9 cellular contexts compared by ENCODE assay signal in the genomic region with DNA sequence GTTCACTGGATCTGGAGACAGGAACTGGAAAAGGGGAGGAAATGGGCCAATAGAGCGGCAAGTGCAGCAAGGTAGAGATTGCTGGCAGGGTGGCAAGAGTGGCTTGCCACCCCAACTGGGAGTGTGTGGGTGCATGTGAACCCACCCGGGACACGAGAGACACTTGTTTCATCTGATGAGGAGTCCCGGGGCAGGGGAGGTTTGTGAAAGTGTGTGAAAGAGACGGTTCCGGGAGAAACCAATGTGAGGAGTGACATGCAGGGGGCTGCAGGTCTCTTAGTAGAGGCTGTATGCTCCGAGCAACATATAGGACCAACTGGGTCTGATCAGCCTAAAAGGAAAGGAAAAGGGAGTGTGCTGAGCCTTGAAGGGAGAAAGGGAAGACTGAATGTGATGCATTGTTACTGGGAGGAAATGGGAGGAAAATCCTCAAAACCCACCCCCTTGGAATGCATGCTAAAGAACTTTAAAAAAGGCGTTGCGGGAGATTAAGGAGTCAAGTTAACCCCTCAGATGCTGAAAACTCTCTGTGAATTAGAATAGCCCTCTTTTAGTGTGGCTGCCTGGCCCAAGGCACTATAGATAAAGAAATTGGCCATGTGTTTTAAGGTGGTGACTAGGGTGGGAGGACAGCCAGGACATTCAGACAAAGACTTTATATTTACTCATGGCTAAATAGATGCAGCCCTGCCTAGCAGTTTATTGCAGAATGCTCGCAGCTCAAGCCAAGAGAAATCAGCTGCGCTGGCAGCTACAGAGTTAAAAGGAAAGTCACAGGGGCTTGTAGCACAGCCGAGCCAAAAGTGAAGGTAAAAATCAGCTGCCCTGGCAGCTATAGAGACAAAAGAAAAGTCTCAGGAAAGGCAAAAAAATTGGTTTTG. TPM values are rescaled to one million over a fixed set of nuclear protein-coding genes. Genes with fewer than 3 reads are reported as not detected.
DNase-seq lines count a peak whose midpoint lies in the region; ATAC-seq and TF ChIP-seq lines count a peak whose summit lies in the region.
"Had no signal": no experiment of that assay in that cellular context is flagged by ENCODE, and none has a peak within 500 bp of the region (broad histone marks: within the 10 kb centered on the region; RNA-seq: fewer than 3 reads in every experiment).

No MANE protein-coding gene starts in this region.

- no peak overlapping the region for H2AFZ ChIP-seq in GM23338

- DNase-seq in A673 (ENCODE audit: low spot score) (peak; percentile 52), GM23338 (ENCODE audit: low spot score) (peak; percentile 97), tibial artery (no peak), KG1 (lab: John Stamatoyannopoulos, UW) (no peak)
- DNase-seq in activated CD8-positive, alpha-beta T cell treated with anti-CD3 and anti-CD28 coated beads for 36 hours: peak; percentile 28
- no peak for DNase-seq in NK-92 treated with Interleukin-12 subunit alpha and Interleukin-12 subunit beta, amount 100 ng/mL, for 24 hours (lab: John Stamatoyannopoulos, UW)

- H3F3A ChIP-seq in GM23338 (replicated peaks; ENCODE audit: low read depth): peaks cover 20% of the 10 kb centered on the region; the same call in 1 of the 2 replicates

- peaks cover 16% of the 10 kb centered on the region for H3K4me1 Mint-ChIP-seq in GM23338
- H3K4me1 Mint-ChIP-seq in activated CD8-positive, alpha-beta T cell treated with anti-CD3 and anti-CD28 coated beads for 36 hours (ENCODE audit: low read depth): peaks cover 8% of the 10 kb centered on the region

- ATAC-seq in GM23338 (peak; percentile 92), HG02884 (IDR thresholded peaks at IDR 0.05; ENCODE audit: unreplicated experiment) (no peak)
- peak; percentile 69 for ATAC-seq in activated CD8-positive, alpha-beta T cell treated with anti-CD3 and anti-CD28 coated beads for 36 hours

- H3K27me3 Mint-ChIP-seq in GM23338 (ENCODE audit: insufficient read depth, low read depth, poor library complexity): peaks cover 1% of the 10 kb centered on the region
- H3K27me3 Mint-ChIP-seq in activated CD8-positive, alpha-beta T cell treated with anti-CD3 and anti-CD28 coated beads for 36 hours: no peaks in the 10 kb centered on the region
- H3K27me3 Mint-ChIP-seq: stimulated activated naive CD8-positive, alpha-beta T cell treated with anti-CD3 and anti-CD28 coated beads, Interleukin-15, Interleukin-2, amounts not matched to agents 100 ng/mL and 50 ng/mL, for 24 hours had no signal

- H3K4me2 ChIP-seq in GM23338: peak overlapping the region; percentile 76

- POLR2A ChIA-PET in A673 (lab: Charles Lee; ENCODE audit: low non-redundant PET): no interaction called here
- POLR2A ChIA-PET in activated CD8-positive, alpha-beta T cell treated with anti-CD3 and anti-CD28 coated beads for 36 hours (lab: Charles Lee): interaction anchor here (1.1 to 1.2 kb wide), 3 partner anchors 10 to 31 kb away, joined by 3 to 4 read pairs (median 3); no protein-coding TSS in a partner anchor

- H3K4me3 ChIP-seq in A673 (ENCODE audit: low read depth, low read length, poor library complexity, severe bottlenecking) (peak overlapping the region; percentile 40), GM23338 (peak overlapping the region; percentile 43), iPS-20b (ENCODE audit: low read length) (peak overlapping the region; percentile 66), tibial artery (peak overlapping the region; percentile 54 to 59)

- no peaks in the 10 kb centered on the region for H3K79me2 ChIP-seq in GM23338 (replicated peaks; ENCODE audit: insufficient read depth)

- BruUV-seq in A673 (replicated peaks; lab: Mats Ljungman, UMichigan): no TSS peak

- no peaks in the 10 kb centered on the region for H4K20me1 ChIP-seq in GM23338 (replicated peaks; ENCODE audit: insufficient read depth)

- H3K9me3 Mint-ChIP-seq in GM23338: peaks cover 3% of the 10 kb centered on the region; the same call in 2 of the 3 replicates
- H3K9me3 Mint-ChIP-seq in activated CD8-positive, alpha-beta T cell treated with anti-CD3 and anti-CD28 coated beads for 36 hours: no peaks in the 10 kb centered on the region
- H3K9me3 Mint-ChIP-seq: stimulated activated naive CD8-positive, alpha-beta T cell treated with anti-CD3 and anti-CD28 coated beads, Interleukin-15, Interleukin-2, amounts not matched to agents 100 ng/mL and 50 ng/mL, for 24 hours had no signal

- no peak overlapping the region for H3K27ac Mint-ChIP-seq in GM23338
- no peak overlapping the region for H3K27ac Mint-ChIP-seq in activated CD8-positive, alpha-beta T cell treated with anti-CD3 and anti-CD28 coated beads for 36 hours
- H3K27ac Mint-ChIP-seq: stimulated activated naive CD8-positive, alpha-beta T cell treated with anti-CD3 and anti-CD28 coated beads, Interleukin-15, Interleukin-2, amounts not matched to agents 100 ng/mL and 50 ng/mL, for 24 hours had no signal

- intact Hi-C loops in A673 (cut with micrococcal nuclease; ENCODE audit: unreplicated experiment): no loop called here
- intact Hi-C loops in activated CD8-positive, alpha-beta T cell treated with anti-CD3 and anti-CD28 coated beads for 36 hours (cut with micrococcal nuclease): no loop called here
- intact Hi-C loops in tibial artery (cut with DNase I; ENCODE audit: low total_unique reads): no loop called here

- H3K27ac ChIP-seq in A673 (ENCODE audit: low read depth, low read length, poor library complexity, severe bottlenecking) (peak overlapping the region; percentile 31), GM23338 (ENCODE audit: low read depth) (peak overlapping the region; percentile 96), iPS-20b (ENCODE audit: low read length) (peak overlapping the region; percentile 93), tibial artery (peak overlapping the region; percentile 13 to 26)

- H3K9ac ChIP-seq in iPS-20b (ENCODE audit: low read depth, low read length): peak overlapping the region; percentile 85

- no peak overlapping the region for H3K4me3 Mint-ChIP-seq in GM23338
- no peak overlapping the region for H3K4me3 Mint-ChIP-seq in activated CD8-positive, alpha-beta T cell treated with anti-CD3 and anti-CD28 coated beads for 36 hours
- H3K4me3 Mint-ChIP-seq: stimulated activated naive CD8-positive, alpha-beta T cell treated with anti-CD3 and anti-CD28 coated beads, Interleukin-15, Interleukin-2, amounts not matched to agents 100 ng/mL and 50 ng/mL, for 24 hours had no signal

- H3K36me3 Mint-ChIP-seq in GM23338 (ENCODE audit: low read depth): peaks cover 7% of the 10 kb centered on the region; the same call in 2 of the 3 replicates
- no peaks in the 10 kb centered on the region for H3K36me3 Mint-ChIP-seq in activated CD8-positive, alpha-beta T cell treated with anti-CD3 and anti-CD28 coated beads for 36 hours (ENCODE audit: low read depth)

- TF ChIP-seq CTCF in A673 (conservative IDR thresholded peaks at IDR 0.05; ENCODE audit: low read depth, low read length) (no peak), GM23338 (conservative IDR thresholded peaks at IDR 0.05; ENCODE audit: low read depth in 2 of 2) (no peak), tibial artery (IDR thresholded peaks at IDR 0.05) (no peak)
- TF ChIP-seq CTCF in activated CD8-positive, alpha-beta T cell treated with anti-CD3 and anti-CD28 coated beads for 36 hours (IDR thresholded peaks at IDR 0.05): no peak

- CTCF ChIA-PET in A673 (lab: Charles Lee): no interaction called here
- CTCF ChIA-PET in activated CD8-positive, alpha-beta T cell treated with anti-CD3 and anti-CD28 coated beads for 36 hours (lab: Charles Lee): interaction anchor here (0.7 to 5.8 kb wide), 9 partner anchors 10 to 228 kb away, joined by 3 to 66 read pairs (median 6); a partner anchor contains a TSS

- H3K9me3 ChIP-seq in A673 (ENCODE audit: low read depth, low read length, poor library complexity, severe bottlenecking) (no peaks in the 10 kb centered on the region), iPS-20b (ENCODE audit: insufficient read depth, low read depth, low read length) (peaks cover 9% of the 10 kb centered on the region; the same call in 1 of the 2 replicates), tibial artery (no peaks in the 10 kb centered on the region)

- no peaks in the 10 kb centered on the region for H3K9me2 ChIP-seq in GM23338 (ENCODE audit: insufficient read depth)

- H3K36me3 ChIP-seq in A673 (ENCODE audit: insufficient read depth, low read length, poor library complexity, severe bottlenecking) (no peaks in the 10 kb centered on the region), GM23338 (ENCODE audit: insufficient read depth) (no peaks in the 10 kb centered on the region), iPS-20b (ENCODE audit: insufficient read depth, low read depth, low read length) (no peaks in the 10 kb centered on the region), tibial artery (no peaks in the 10 kb centered on the region)

- H3K4me1 ChIP-seq in A673 (ENCODE audit: insufficient read depth, low read length, poor library complexity, severe bottlenecking): peaks cover 21% of the 10 kb centered on the region
- peaks cover 36% of the 10 kb centered on the region for H3K4me1 ChIP-seq in GM23338 (ENCODE audit: insufficient read depth)
- H3K4me1 ChIP-seq in iPS-20b (ENCODE audit: insufficient read depth, low read length): peaks cover 28% of the 10 kb centered on the region
- H3K4me1 ChIP-seq in tibial artery: peaks cover 0 to 18% (median 6%) of the 10 kb centered on the region in 4 donors

- H3K27me3 ChIP-seq in A673 (replicated peaks; ENCODE audit: insufficient read depth, low read depth, low read length, poor library complexity) (no peaks in the 10 kb centered on the region), GM23338 (ENCODE audit: insufficient read depth) (no peaks in the 10 kb centered on the region), iPS-20b (ENCODE audit: insufficient read depth, low read length) (no peaks in the 10 kb centered on the region), tibial artery (no peaks in the 10 kb centered on the region)

RNA-seq across cellular contexts. Expression of a gene that starts 9.1 kb away (rescaled TPM):
- not detected in 2 replicates for total RNA-seq in A673 (2021)
- total RNA-seq in GM23338 (2014; rRNA removed; shearing (Covaris generic)): 0.97 and 1.7 TPM in 2 replicates
- polyA plus RNA-seq in GM23338 (2016; fragmentation: Nextera tagmentation; extraction: Ambion mirVana): 0.66 and 1.8 TPM in 2 replicates
- not detected for total RNA-seq in activated CD8-positive, alpha-beta T cell treated with anti-CD3 and anti-CD28 coated beads for 36 hours

RNA-seq across cellular contexts. Expression of a gene that starts 29.8 kb away (rescaled TPM):
- not detected in 2 replicates for total RNA-seq in A673 (2021)
- total RNA-seq in GM23338 (2014; rRNA removed; shearing (Covaris generic)): 49.3 and 51.9 TPM in 2 replicates
- 56.5 and 65.0 TPM in 2 replicates for polyA plus RNA-seq in GM23338 (2016; fragmentation: Nextera tagmentation; extraction: Ambion mirVana)
- 10 to 100 TPM; 15.7 to 16.7 TPM for total RNA-seq in activated CD8-positive, alpha-beta T cell treated with anti-CD3 and anti-CD28 coated beads for 36 hours

Comparison
In these comparisons a context has a peak if more than half of its experiments do, and no peak if none do; other contexts are left out.
1. DNase-seq: peak in A673 (single experiment), GM23338 (single experiment) and activated CD8-positive, alpha-beta T cell treated with anti-CD3 and anti-CD28 coated beads for 36 hours (single experiment); none in tibial artery (0 of 2), KG1 (single experiment) and NK-92 treated with Interleukin-12 subunit alpha and Interleukin-12 subunit beta, amount 100 ng/mL, for 24 hours (single experiment).
2. H3K27ac ChIP-seq: peak in every context shown above with its lines; median percentile 96 in GM23338; 93 in iPS-20b; 31 in A673; 20 in tibial artery.
3. RNA of a gene that starts 29.8 kb away (total RNA-seq): 49.3 to 51.9 TPM in GM23338 and 15.7 to 16.7 TPM in activated CD8-positive, alpha-beta T cell treated with anti-CD3 and anti-CD28 coated beads for 36 hours; not detected in A673; every median in the first group is over 10 times any median in the second.
4. Peak in every context shown above with its lines, with median percentiles within 50 percentile points of each other: H3K4me3 ChIP-seq.